ENCODE assay signal across 15 cellular contexts in the genomic region with DNA sequence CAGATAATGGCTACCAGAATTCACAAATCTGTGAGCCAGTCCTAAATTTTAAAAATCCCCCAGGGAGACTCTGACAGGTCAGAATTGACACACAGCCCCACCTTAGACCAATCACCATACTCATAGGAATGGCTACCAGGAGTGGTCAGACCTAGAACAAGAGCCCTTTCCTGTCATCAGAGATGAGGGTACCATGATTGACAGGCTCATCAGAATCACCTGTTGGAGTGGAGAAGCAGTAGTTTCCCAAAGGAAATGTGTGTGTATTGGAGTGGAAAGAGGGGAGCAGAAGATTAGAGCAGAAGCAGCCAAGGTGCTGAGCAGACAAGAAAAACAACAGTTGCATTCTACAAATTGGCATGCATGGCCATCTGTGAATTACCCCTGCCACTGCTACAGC. TPM values are rescaled to one million over a fixed set of nuclear protein-coding genes. Genes with fewer than 3 reads are reported as not detected.
A peak's percentile ranks its signal among the peaks of the same experiment; 100 is the strongest.
DNase-seq lines count a peak whose midpoint lies in the region; ATAC-seq and TF ChIP-seq lines count a peak whose summit lies in the region.
"Had no signal": no experiment of that assay in that cellular context is flagged by ENCODE, and none has a peak within 500 bp of the region (broad histone marks: within the 10 kb centered on the region; RNA-seq: fewer than 3 reads in every experiment).

No MANE protein-coding gene starts in this region.

- ATAC-seq in GM19397 (IDR thresholded peaks at IDR 0.05; ENCODE audit: unreplicated experiment) (peak; percentile 7), HG03432 (IDR thresholded peaks at IDR 0.05; ENCODE audit: unreplicated experiment) (peak; percentile 11)
- ATAC-seq: CD8-positive, alpha-beta T cell had no signal

- no peak overlapping the region for H2BK120ac ChIP-seq in mesenchymal stem cell (ENCODE audit: low read depth, low read length)

- H3K18ac ChIP-seq in mesenchymal stem cell (ENCODE audit: low read depth in 1 of 2, low read length in 2 of 2), result no peak overlapping the region

- intact Hi-C loops in left ventricle myocardium inferior (cut with micrococcal nuclease), result no loop called here

- TF ChIP-seq CTCF in GM12865 (IDR thresholded peaks at IDR 0.05; ENCODE audit: insufficient read depth, low read depth, low read length, missing control alignments) (no peak), left ventricle myocardium inferior (IDR thresholded peaks at IDR 0.05; ENCODE audit: borderline replicate concordance) (no peak)

- H3K4me3 ChIP-seq in GM12865 (ENCODE audit: low read depth, low read length), result no peak overlapping the region
- no peak overlapping the region for H3K4me3 ChIP-seq in mesenchymal stem cell (ENCODE audit: insufficient read depth in 1 of 2, low read depth in 1 of 2, low read length in 2 of 2)
- H3K4me3 ChIP-seq in left ventricle myocardium inferior, result no peak overlapping the region
- H3K4me3 ChIP-seq: BLaER1 treated with 17β-estradiol and CSF1 and Interleukin-3, amounts not matched to agents 10 nM and 100 nM had no signal

- no peaks in the 10 kb centered on the region for H3K9me3 ChIP-seq in mesenchymal stem cell (ENCODE audit: control insufficient read depth, low read length)
- no peaks in the 10 kb centered on the region for H3K9me3 ChIP-seq in left ventricle myocardium inferior (replicated peaks)

- no peak overlapping the region for H3K23ac ChIP-seq in mesenchymal stem cell (ENCODE audit: low read length in 2 of 2)

- H2AK5ac ChIP-seq in mesenchymal stem cell (ENCODE audit: low read length, severe bottlenecking), result peak overlapping the region; percentile 6

- no peaks in the 10 kb centered on the region for H3K79me1 ChIP-seq in mesenchymal stem cell (replicated peaks; ENCODE audit: low read length, poor library complexity, severe bottlenecking)

- peak; percentile 16 for DNase-seq in GM12865 (ENCODE audit: low read depth)
- DNase-seq in mesenchymal stem cell, result no peak
- DNase-seq in effector CD8-positive, alpha-beta T cell (lab: John Stamatoyannopoulos, UW), result no peak
- DNase-seq in GF-D8 (lab: John Stamatoyannopoulos, UW), result no peak
- no peak for DNase-seq in left ventricle myocardium inferior
- DNase-seq: Calu3; CD8-positive, alpha-beta T cell; GOT3; H7; IMR-90; Karpas-422; KBM-7 had no signal

- H3K4me1 ChIP-seq in mesenchymal stem cell (ENCODE audit: control insufficient read depth, insufficient read depth, low read depth, low read length) (peaks cover 5% of the 10 kb centered on the region), left ventricle myocardium inferior (peaks cover 2% of the 10 kb centered on the region)

- H3K36me3 ChIP-seq in mesenchymal stem cell (ENCODE audit: control insufficient read depth in 1 of 2, insufficient read depth in 2 of 2, low read depth in 1 of 2, low read length in 2 of 2), result no peaks in the 10 kb centered on the region
- no peaks in the 10 kb centered on the region for H3K36me3 ChIP-seq in left ventricle myocardium inferior
- H3K36me3 ChIP-seq: BLaER1 treated with 17β-estradiol and CSF1 and Interleukin-3, amounts not matched to agents 10 nM and 100 nM had no signal

- no peak overlapping the region for H2BK5ac ChIP-seq in mesenchymal stem cell (ENCODE audit: low read depth, low read length, poor library complexity, severe bottlenecking)

- no peak overlapping the region for H3K9ac ChIP-seq in mesenchymal stem cell (ENCODE audit: low read length)
- H3K9ac ChIP-seq: BLaER1 treated with 17β-estradiol and CSF1 and Interleukin-3, amounts not matched to agents 10 nM and 100 nM had no signal

- no peak overlapping the region for H4K8ac ChIP-seq in mesenchymal stem cell (ENCODE audit: low read length)

- no peak overlapping the region for H2AFZ ChIP-seq in mesenchymal stem cell (ENCODE audit: low read depth, low read length)

- H3K14ac ChIP-seq in mesenchymal stem cell (ENCODE audit: low read length in 2 of 2), result no peak overlapping the region

- H2BK12ac ChIP-seq in mesenchymal stem cell (ENCODE audit: low read length in 2 of 2), result no peak overlapping the region

- no peak overlapping the region for H3K4ac ChIP-seq in mesenchymal stem cell (ENCODE audit: low read depth in 1 of 2, low read length in 2 of 2)

- no peak overlapping the region for H3K4me2 ChIP-seq in mesenchymal stem cell (ENCODE audit: low read length, poor library complexity, severe bottlenecking)

- H3K27me3 ChIP-seq in mesenchymal stem cell (ENCODE audit: control insufficient read depth in 1 of 2, insufficient read depth in 1 of 2, low read length in 2 of 2) (no peaks in the 10 kb centered on the region), left ventricle myocardium inferior (ENCODE audit: low read depth) (no peaks in the 10 kb centered on the region)
- H3K27me3 ChIP-seq: BLaER1 treated with 17β-estradiol and CSF1 and Interleukin-3, amounts not matched to agents 10 nM and 100 nM had no signal

- H2BK15ac ChIP-seq in mesenchymal stem cell (ENCODE audit: low read depth, poor library complexity, severe bottlenecking), result no peak overlapping the region

- H4K91ac ChIP-seq in mesenchymal stem cell (ENCODE audit: low read length), result no peak overlapping the region

- no peak overlapping the region for H3K27ac ChIP-seq in mesenchymal stem cell (ENCODE audit: low read length, poor library complexity, severe bottlenecking)
- no peak overlapping the region for H3K27ac ChIP-seq in left ventricle myocardium inferior (replicated peaks)

RNA-seq across cellular contexts. Expression of gene SSR3, which starts 27.0 kb away (rescaled TPM):
- 238 TPM for polyA plus RNA-seq in mesenchymal stem cell (2013, experiment 1 of 2)
- 261 TPM for polyA plus RNA-seq in mesenchymal stem cell (2013, experiment 2 of 2)
- total RNA-seq in left ventricle myocardium inferior, result 208 TPM
